In the genomic region with DNA sequence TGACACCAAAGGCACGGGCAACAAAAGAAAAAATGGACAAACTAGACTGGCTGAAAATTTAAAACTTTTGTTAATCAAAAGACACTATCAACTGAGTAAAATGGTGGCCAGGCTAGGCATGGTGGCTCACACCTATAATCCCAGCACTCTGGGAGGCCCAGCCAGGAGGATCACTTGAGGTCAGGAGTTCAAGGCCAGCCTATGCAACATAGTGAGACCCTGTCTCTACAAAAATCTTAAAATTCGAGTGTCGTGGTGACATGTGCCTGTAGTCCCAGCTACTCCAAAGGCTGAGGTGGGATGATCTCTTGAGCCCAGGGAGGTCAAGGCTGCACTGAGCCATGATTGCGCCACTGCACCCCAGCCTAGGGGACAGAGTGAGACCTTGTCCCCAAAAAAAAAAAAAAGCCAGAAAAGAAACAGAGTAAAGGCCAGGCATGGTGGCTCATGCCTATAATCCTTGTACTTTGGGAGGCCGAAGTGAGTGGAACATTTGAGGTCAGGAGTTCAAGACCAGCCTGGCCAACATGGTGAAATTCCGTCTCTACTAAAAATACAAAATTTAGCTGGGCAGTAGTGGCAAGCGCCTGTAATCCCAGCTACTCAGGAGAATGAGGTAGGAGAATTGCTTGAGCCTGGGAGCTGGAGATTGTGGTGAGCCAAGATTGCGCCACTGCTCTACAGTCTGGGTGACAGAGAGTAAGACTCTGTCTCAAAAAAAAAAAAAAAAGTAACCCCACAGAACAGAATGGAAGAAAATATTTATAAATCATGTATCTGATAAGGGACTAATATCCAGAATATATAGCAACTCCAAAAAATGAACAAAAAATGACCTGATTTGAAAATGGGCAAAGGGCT, we compare ENCODE assay signal across 23 cellular contexts. TPM values are rescaled to one million over a fixed set of nuclear protein-coding genes. Genes with fewer than 3 reads are reported as not detected.
DNase-seq lines count a peak whose midpoint lies in the region; TF ChIP-seq lines count a peak whose summit lies in the region.
"Had no signal": no experiment of that assay in that cellular context is flagged by ENCODE, and none has a peak within 500 bp of the region (broad histone marks: within the 10 kb centered on the region; RNA-seq: fewer than 3 reads in every experiment).

No MANE protein-coding gene starts in this region.

- intact Hi-C loops in CD4-positive, alpha-beta memory T cell (cut with micrococcal nuclease), result loop anchor here (10.0 kb wide), 1 partner anchor 60 kb away; no protein-coding TSS in a partner anchor

- DNase-seq in SIG-M5 treated with dmso at 0.1 percent for 504 hours (lab: John Stamatoyannopoulos, UW; ENCODE audit: unreplicated experiment) (peak; percentile 39), SIG-M5 (lab: John Stamatoyannopoulos, UW) (no peak), SKM-1 (lab: John Stamatoyannopoulos, UW; ENCODE audit: unreplicated experiment) (peak; percentile 38), fibroblast of pulmonary artery (ENCODE audit: low read depth) (peak; percentile 37), HuH-7 (ENCODE audit: low spot score) (no peak), germinal center (ENCODE audit: low spot score) (no peak)
- DNase-seq in CD4-positive, alpha-beta memory T cell, result no peak
- DNase-seq in stimulated activated CD4-positive, alpha-beta T cell treated with anti-CD3 and anti-CD28 coated beads, Interleukin-2, amount 100 ng/mL, for 24 hours, result no peak
- DNase-seq: Caco-2, GDM1, H9, NCI-H1105 treated with DMSO at 0.1 percent for 48 hours, NCI-H1694, NCI-H2107, NCI-H2227 treated with DMSO at 0.1 percent for 48 hours, NCI-H510A treated with DMSO at 0.1 percent for 48 hours, NCI-H82, PC-3, RPMI8226, SJCRH30 had no signal

- POLR2A ChIA-PET in CD4-positive, alpha-beta memory T cell (lab: Charles Lee; ENCODE audit: partially characterized antibody), result no interaction called here

- peaks cover 17% of the 10 kb centered on the region for H3K4me1 ChIP-seq in CD4-positive, alpha-beta memory T cell (ENCODE audit: insufficient read depth, low read length)
- H3K4me1 ChIP-seq: SJCRH30 had no signal

- no peak overlapping the region for H3K4me3 ChIP-seq in fibroblast of pulmonary artery (replicated peaks; ENCODE audit: low read depth, low read length)
- no peak overlapping the region for H3K4me3 ChIP-seq in CD4-positive, alpha-beta memory T cell (ENCODE audit: low read length in 2 of 2)
- H3K4me3 ChIP-seq: SJCRH30 had no signal

- H3K4me3 Mint-ChIP-seq in CD4-positive, alpha-beta memory T cell, result no peak overlapping the region
- H3K4me3 Mint-ChIP-seq: B cell, H9 had no signal

- TF ChIP-seq CTCF in fibroblast of pulmonary artery (IDR thresholded peaks at IDR 0.05; ENCODE audit: low read length, missing control alignments), result no peak

- no peak overlapping the region for H3K27ac Mint-ChIP-seq in CD4-positive, alpha-beta memory T cell
- H3K27ac Mint-ChIP-seq: B cell, H9 had no signal

- no peak overlapping the region for H3K27ac ChIP-seq in CD4-positive, alpha-beta memory T cell (ENCODE audit: low read depth, low read length)
- H3K27ac ChIP-seq: 22Rv1, SJCRH30 had no signal

- CTCF ChIA-PET in CD4-positive, alpha-beta memory T cell (lab: Charles Lee; ENCODE audit: partially characterized antibody), result interaction anchor here (1.5 kb wide), 1 partner anchor 10 kb away, joined by 3 read pairs; no protein-coding TSS in a partner anchor

- H3K36me3 ChIP-seq in CD4-positive, alpha-beta memory T cell (ENCODE audit: insufficient read depth, low read length), result peaks cover 7% of the 10 kb centered on the region

- no peaks in the 10 kb centered on the region for H3K27me3 ChIP-seq in CD4-positive, alpha-beta memory T cell (ENCODE audit: insufficient read depth, low read length)
- H3K27me3 ChIP-seq: SJCRH30 had no signal

- peaks cover 27 to 38% (median 30%) of the 10 kb centered on the region in 4 donors for H3K4me1 Mint-ChIP-seq in CD4-positive, alpha-beta memory T cell

- peaks cover 0 to 32% (median 16%) of the 10 kb centered on the region in 8 donors for H3K9me3 Mint-ChIP-seq in CD4-positive, alpha-beta memory T cell

- H3K9me3 ChIP-seq in CD4-positive, alpha-beta memory T cell (ENCODE audit: control insufficient read depth in 1 of 2, low read length in 2 of 2), result peaks cover 4 to 6% of the 10 kb centered on the region in 2 donors

- no peaks in the 10 kb centered on the region for H3K27me3 Mint-ChIP-seq in CD4-positive, alpha-beta memory T cell
- H3K27me3 Mint-ChIP-seq: B cell had no signal

- peaks cover 24 to 31% of the 10 kb centered on the region in 2 donors for H3K36me3 Mint-ChIP-seq in CD4-positive, alpha-beta memory T cell

RNA-seq across cellular contexts. Expression of gene TUT4, which starts 8.0 kb away (rescaled TPM):
- 100 to 1,000 TPM; 151 to 159 TPM for total RNA-seq in CD4-positive, alpha-beta memory T cell
- polyA plus RNA-seq in CD4-positive, alpha-beta memory T cell, result 10 to 100 TPM; 22.4 to 42.7 TPM

RNA-seq across cellular contexts. Expression of gene GPX7, which starts 57.3 kb away (rescaled TPM):
- 10 to 100 TPM; 26.3 to 27.5 TPM for total RNA-seq in CD4-positive, alpha-beta memory T cell
- 10 to 100 TPM; 34.1 to 34.4 TPM for polyA plus RNA-seq in CD4-positive, alpha-beta memory T cell
- total RNA-seq: MCF 10A, PC-3 had no signal

Comparison
In these comparisons a context has a peak if more than half of its experiments do, and no peak if none do; other contexts are left out.
1. DNase-seq: peak in SIG-M5 treated with dmso at 0.1 percent for 504 hours (single experiment), SKM-1 (single experiment) and fibroblast of pulmonary artery (single experiment); none in SIG-M5 (single experiment), HuH-7 (single experiment), CD4-positive, alpha-beta memory T cell (0 of 5), stimulated activated CD4-positive, alpha-beta T cell treated with anti-CD3 and anti-CD28 coated beads, Interleukin-2, amount 100 ng/mL, for 24 hours (0 of 2) and germinal center (single experiment).